16 cellular contexts compared by ENCODE assay signal in genomic region chr7:111853231-111853990, GRCh38.
A peak's percentile ranks its signal among the peaks of the same experiment; 100 is the strongest.
DNase-seq lines count a peak whose midpoint lies in the region; ATAC-seq and TF ChIP-seq lines count a peak whose summit lies in the region.
"Had no signal": no experiment of that assay in that cellular context is flagged by ENCODE, and none has a peak within 500 bp of the region (broad histone marks: within the 10 kb centered on the region; RNA-seq: fewer than 3 reads in every experiment).

No MANE protein-coding gene starts in this region.

- in situ Hi-C loops in GM23248 (cut with MboI), result no loop called here

- H3K27me3 ChIP-seq in GM23248 (replicated peaks; ENCODE audit: insufficient read depth), result no peaks in the 10 kb centered on the region
- H3K27me3 ChIP-seq: ascending aorta, upper lobe of left lung had no signal

- no peaks in the 10 kb centered on the region for H3K9me3 ChIP-seq in GM23248 (ENCODE audit: low read depth)
- H3K9me3 ChIP-seq: ascending aorta, upper lobe of left lung had no signal

- H4K20me1 ChIP-seq in GM23248 (ENCODE audit: insufficient read depth), result no peaks in the 10 kb centered on the region

- H3K4me2 ChIP-seq in GM23248 (ENCODE audit: unreplicated experiment), result no peak overlapping the region

- peak; percentile 27 for TF ChIP-seq CTCF in fibroblast of pulmonary artery (IDR thresholded peaks at IDR 0.05; ENCODE audit: low read length, missing control alignments)

- H3K27ac ChIP-seq in GM23248, result no peak overlapping the region
- H3K27ac ChIP-seq: ascending aorta, epithelial cell of prostate, upper lobe of left lung had no signal

- no peaks in the 10 kb centered on the region for H3K9me2 ChIP-seq in GM23248 (ENCODE audit: insufficient read depth)

- 55 to 58% methylated on average over 10 of the region's 10 CpGs for WGBS in GM23248 (ENCODE audit: low coverage in 1 of 2, low lambda C conversion rate in 2 of 2, missing lambda C conversion rate in 2 of 2), 2 experiments

- H3K36me3 ChIP-seq in GM23248 (ENCODE audit: low read depth), result no peaks in the 10 kb centered on the region
- H3K36me3 ChIP-seq: ascending aorta had no signal

- H2AFZ ChIP-seq in GM23248, result no peak overlapping the region

- peak; percentile 37 for DNase-seq in AG08395 (ENCODE audit: low spot score)
- DNase-seq in GM23248, result peak; percentile 41
- DNase-seq in fibroblast of pulmonary artery (ENCODE audit: low read depth), result peak; percentile 32
- no peak for DNase-seq in NCI-H1105 treated with DMSO at 0.1 percent for 48 hours (lab: John Stamatoyannopoulos, UW)
- no peak for DNase-seq in NCI-H2227 treated with DMSO at 0.1 percent for 48 hours (lab: John Stamatoyannopoulos, UW)
- DNase-seq: activated CD8-positive, alpha-beta memory T cell treated with anti-CD3 and anti-CD28 coated beads, Interleukin-2, amount 50 U/mL, for 4 hours; CD8-positive, alpha-beta T cell; NCI-H1417 treated with DMSO at 0.1 percent for 48 hours; retina; T1000; upper lobe of left lung had no signal

- no peak overlapping the region for H3K4me3 ChIP-seq in GM23248
- H3K4me3 ChIP-seq in fibroblast of pulmonary artery (replicated peaks; ENCODE audit: low read depth, low read length), result no peak overlapping the region
- H3K4me3 ChIP-seq: ascending aorta, upper lobe of left lung had no signal

- H3F3A ChIP-seq in GM23248 (ENCODE audit: insufficient read depth), result no peaks in the 10 kb centered on the region

- H3K9ac ChIP-seq in GM23248, result no peak overlapping the region

- H3K4me1 ChIP-seq in GM23248 (ENCODE audit: insufficient read depth), result no peaks in the 10 kb centered on the region
- H3K4me1 ChIP-seq: ascending aorta, upper lobe of left lung had no signal

- no peaks in the 10 kb centered on the region for H3K79me2 ChIP-seq in GM23248 (ENCODE audit: insufficient read depth)

- peak; percentile 81 for ATAC-seq in SK-N-SH treated with all-trans-retinoic acid at 6 μM for 48 hours
- ATAC-seq in GM21381 (IDR thresholded peaks at IDR 0.05; ENCODE audit: unreplicated experiment), result no peak
- ATAC-seq in HG02840 (IDR thresholded peaks at IDR 0.05; ENCODE audit: low FRiP score, unreplicated experiment), result no peak
- ATAC-seq: CD8-positive, alpha-beta T cell had no signal

TF ChIP-seq in SK-N-SH treated with all-trans-retinoic acid at 6 μM for 48 hours, 23 proteins besides CTCF, POLR2A, EP300 and RAD21:
- no peak for TF ChIP-seq ZNF565 (CRISPR knock-in tag; conservative IDR thresholded peaks at IDR 0.05; ENCODE audit: low read depth)
- no peak for TF ChIP-seq ZFP3 (CRISPR knock-in tag; IDR thresholded peaks at IDR 0.05)
- no peak for TF ChIP-seq TSHZ2 (CRISPR knock-in tag; IDR thresholded peaks at IDR 0.05)
- no peak for TF ChIP-seq GLIS3 (CRISPR knock-in tag; IDR thresholded peaks at IDR 0.05)
- TF ChIP-seq TCF4 (CRISPR knock-in tag; IDR thresholded peaks at IDR 0.05; ENCODE audit: borderline replicate concordance), result no peak
- TF ChIP-seq ESRRG (CRISPR knock-in tag; IDR thresholded peaks at IDR 0.05), result no peak

Comparison
In these comparisons a context has a peak if more than half of its experiments do, and no peak if none do; other contexts are left out.
1. DNase-seq: peak in AG08395 (single experiment), GM23248 (single experiment) and fibroblast of pulmonary artery (single experiment); none in NCI-H1105 treated with DMSO at 0.1 percent for 48 hours (single experiment) and NCI-H2227 treated with DMSO at 0.1 percent for 48 hours (single experiment).